Comparison of ENCODE assay signal across 8 cellular contexts in the genomic region with DNA sequence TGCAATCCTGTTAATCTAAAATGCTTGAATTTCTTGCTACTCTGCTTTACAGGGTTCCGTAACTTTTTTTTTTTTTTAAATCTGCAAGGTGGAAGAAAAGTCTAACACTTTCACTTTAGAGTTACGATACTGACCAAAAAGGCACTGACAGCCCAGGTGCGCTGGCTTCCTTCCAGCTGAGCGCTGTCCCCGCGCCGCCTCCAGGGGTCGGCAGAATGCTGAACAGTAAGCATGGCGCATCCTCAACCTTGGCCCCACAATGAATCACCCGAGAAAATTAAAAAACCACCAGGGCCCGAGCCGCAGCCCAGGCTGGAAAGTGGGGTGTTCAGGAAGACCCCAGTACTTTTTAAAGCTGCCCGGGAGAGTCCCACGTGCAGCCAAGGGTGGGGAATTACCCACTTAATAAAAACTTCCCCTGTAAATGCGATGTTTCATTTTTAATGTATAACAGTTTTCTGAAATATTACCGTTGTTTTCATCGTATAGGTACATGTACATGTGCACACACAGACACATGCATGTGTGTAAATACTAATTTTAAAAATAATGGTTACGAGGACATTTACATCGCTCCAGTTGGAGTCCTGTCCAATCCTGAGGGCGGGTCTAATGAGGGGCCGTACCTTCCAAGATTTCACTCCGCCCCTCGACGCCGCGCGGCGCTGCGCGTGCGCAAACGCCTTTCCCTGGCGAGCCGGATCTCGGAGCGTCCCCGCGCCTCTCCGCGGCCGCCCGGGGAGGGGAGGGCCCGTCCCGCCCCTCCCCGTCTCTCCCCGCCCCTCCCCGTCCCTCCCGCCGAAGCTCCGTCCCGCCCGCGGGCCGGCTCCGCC. TPM values are rescaled to one million over a fixed set of nuclear protein-coding genes. Genes with fewer than 3 reads are reported as not detected.
DNase-seq lines count a peak whose midpoint lies in the region; ATAC-seq and TF ChIP-seq lines count a peak whose summit lies in the region.

No MANE protein-coding gene starts in this region.

- H3K4me3 ChIP-seq in liver (ENCODE audit: low read depth in 1 of 3, low read length in 3 of 3), result peak overlapping the region; percentile 79 to 98 (median 79)

- ATAC-seq in GM19397 (IDR thresholded peaks at IDR 0.05; ENCODE audit: unreplicated experiment) (peak; percentile 86), HG03558 (IDR thresholded peaks at IDR 0.05; ENCODE audit: extremely low read depth, unreplicated experiment) (peak; percentile 57)

- H3K9ac ChIP-seq in liver (ENCODE audit: low read depth in 1 of 2, low read length in 2 of 2), result peak overlapping the region; percentile 59 to 86

- peak overlapping the region in 6 of 7 donors; percentile 60 to 85 (median 74) for H3K27ac Mint-ChIP-seq in CD14-positive monocyte

- no peaks in the 10 kb centered on the region for H3K36me3 Mint-ChIP-seq in CD14-positive monocyte

- under 1% methylated on average over 55 of the region's 55 CpGs for WGBS in liver

- H3K4me1 ChIP-seq in liver (ENCODE audit: control insufficient read depth in 4 of 4, insufficient read depth in 4 of 4, low read length in 3 of 4), result peaks cover 2 to 16% (median 10%) of the 10 kb centered on the region in 4 donors

- peak overlapping the region; percentile 76 to 78 for H3K27ac ChIP-seq in liver (ENCODE audit: low read depth in 1 of 2, low read length in 2 of 2)

- TF ChIP-seq RAD21 in liver (IDR thresholded peaks at IDR 0.05), result peak; percentile 66 to 68

- DNase-seq in CD14-positive monocyte (ENCODE audit: low spot score) (peak; percentile 91), NCI-H748 (lab: John Stamatoyannopoulos, UW; ENCODE audit: unreplicated experiment) (peak; percentile 93), dermis blood vessel endothelial cell (peak; percentile 96)
- DNase-seq in activated CD4-positive, alpha-beta T cell treated with anti-CD3 and anti-CD28 coated beads, Interleukin-2, amount 50 U/mL, for 4 hours, result peak; percentile 90 to 92
- peak; percentile 96 to 98 for DNase-seq in stimulated activated CD4-positive, alpha-beta T cell treated with anti-CD3 and anti-CD28 coated beads, Interleukin-2, amount 100 ng/mL, for 48 hours

- no peaks in the 10 kb centered on the region for H3K9me3 Mint-ChIP-seq in CD14-positive monocyte

- no peaks in the 10 kb centered on the region for H3K9me3 ChIP-seq in liver (ENCODE audit: control insufficient read depth in 4 of 4, low read length in 3 of 4)

- intact Hi-C loops in CD14-positive monocyte (cut with micrococcal nuclease), result loop anchor here in 1 of 2 donors (10.0 kb wide), 1 partner anchor 159 kb away; no protein-coding TSS in a partner anchor

- no peaks in the 10 kb centered on the region for H3K27me3 ChIP-seq in liver (ENCODE audit: control insufficient read depth in 4 of 4, insufficient read depth in 4 of 4, low read length in 3 of 4)

- TF ChIP-seq CTCF in CD14-positive monocyte (IDR thresholded peaks at IDR 0.05), result peak; percentile 58
- TF ChIP-seq CTCF in liver (IDR thresholded peaks at IDR 0.05; ENCODE audit: low read depth, low read length, missing input control), result peak; percentile 60

- H3K36me3 ChIP-seq in liver (ENCODE audit: control insufficient read depth in 4 of 4, insufficient read depth in 3 of 4, low read depth in 1 of 4, low read length in 3 of 4), result no peaks in the 10 kb centered on the region

- H3K4me1 Mint-ChIP-seq in CD14-positive monocyte, result peaks cover 17% of the 10 kb centered on the region

- H3K27me3 Mint-ChIP-seq in CD14-positive monocyte (ENCODE audit: low read depth in 3 of 3), result peaks cover 8 to 19% (median 11%) of the 10 kb centered on the region in 3 donors

- peak overlapping the region; percentile 84 to 90 for H3K4me3 Mint-ChIP-seq in CD14-positive monocyte

TF ChIP-seq in liver, 16 proteins besides CTCF, POLR2A, EP300 and RAD21:
- TF ChIP-seq SP1 (IDR thresholded peaks at IDR 0.05) (peak; percentile 46), GABPA (IDR thresholded peaks at IDR 0.05 in 1 of 2, conservative IDR thresholded peaks at IDR 0.05 in 1 of 2) (no peak), RXRA (IDR thresholded peaks at IDR 0.05) (peak; percentile 7 to 54), TAF1 (conservative IDR thresholded peaks at IDR 0.05) (peak; percentile 30), MAX (IDR thresholded peaks at IDR 0.05) (peak; percentile 34), HNF4G (IDR thresholded peaks at IDR 0.05) (no peak), YY1 (IDR thresholded peaks at IDR 0.05) (peak; percentile 60), FOXA2 (IDR thresholded peaks at IDR 0.05) (no peak), JUND (IDR thresholded peaks at IDR 0.05) (peak in 1 of 2 donors; percentile 20), HNF4A (conservative IDR thresholded peaks at IDR 0.05) (no peak), NR2F2 (IDR thresholded peaks at IDR 0.05) (peak; percentile 34), ATF3 (IDR thresholded peaks at IDR 0.05) (no peak)
TF ChIP-seq in liver: peak in this region for 7.

RNA-seq across cellular contexts. Expression of gene GINM1, which starts 0.4 kb away (rescaled TPM):
- polyA plus RNA-seq in CD14-positive monocyte, result 10 to 100 TPM; 42.3 to 44.4 TPM
- 54.2 and 57.5 TPM in 2 replicates for total RNA-seq in dermis blood vessel endothelial cell
- 10 to 100 TPM; 20.1 to 22.7 TPM for total RNA-seq in liver
- polyA plus RNA-seq in liver, result 10 to 100 TPM; 21.1 to 30.2 TPM

RNA-seq across cellular contexts. Expression of gene PPIL4, which starts 19.9 kb away (rescaled TPM):
- polyA plus RNA-seq in CD14-positive monocyte (1 to 10 TPM; 4.4 to 9.2 TPM), liver (1 to 10 TPM; 6.4 to 7.5 TPM)
- total RNA-seq in dermis blood vessel endothelial cell (30.3 and 42.0 TPM in 2 replicates), liver (10 to 100 TPM; 11.7 to 13.1 TPM)

Comparison
In these comparisons a context has a peak if more than half of its experiments do, and no peak if none do; other contexts are left out.
1. Peak in every context shown above with its lines: DNase-seq, ATAC-seq, H3K4me3 ChIP-seq and H3K27ac ChIP-seq.